ENCODE assay signal across 11 cellular contexts in genomic region chr7:151304856-151305255, GRCh38. TPM values are rescaled to one million over a fixed set of nuclear protein-coding genes. Genes with fewer than 3 reads are reported as not detected.
DNase-seq lines count a peak whose midpoint lies in the region; ATAC-seq and TF ChIP-seq lines count a peak whose summit lies in the region.
"Had no signal": no experiment of that assay in that cellular context is flagged by ENCODE, and none has a peak within 500 bp of the region (broad histone marks: within the 10 kb centered on the region; RNA-seq: fewer than 3 reads in every experiment).

No MANE protein-coding gene starts in this region.

- H3K4me3 ChIP-seq in LNCaP clone FGC (ENCODE audit: low read depth, low read length), result peak overlapping the region; percentile 14

- no peaks in the 10 kb centered on the region for H3K9me3 Mint-ChIP-seq in effector memory CD8-positive, alpha-beta T cell
- H3K9me3 Mint-ChIP-seq in osteocyte (ENCODE audit: unreplicated experiment), result no peaks in the 10 kb centered on the region
- H3K9me3 Mint-ChIP-seq: dendritic cell treated with granulocyte-macrophage colony-stimulating factor and Interleukin-4, amounts not matched to agents 40 ng/mL and 50 ng/mL, for 4 days had no signal

- no peak overlapping the region for H3K27ac Mint-ChIP-seq in effector memory CD8-positive, alpha-beta T cell
- no peak overlapping the region for H3K27ac Mint-ChIP-seq in osteocyte (ENCODE audit: unreplicated experiment)
- H3K27ac Mint-ChIP-seq: dendritic cell treated with granulocyte-macrophage colony-stimulating factor and Interleukin-4, amounts not matched to agents 40 ng/mL and 50 ng/mL, for 4 days had no signal

- peaks cover 0 to 7% of the 10 kb centered on the region in 2 donors for H3K4me1 Mint-ChIP-seq in effector memory CD8-positive, alpha-beta T cell (ENCODE audit: low read depth in 2 of 2)
- peaks cover 11% of the 10 kb centered on the region for H3K4me1 Mint-ChIP-seq in osteocyte (ENCODE audit: unreplicated experiment)

- H3K36me3 Mint-ChIP-seq in effector memory CD8-positive, alpha-beta T cell (ENCODE audit: insufficient read depth), result peaks cover 3% of the 10 kb centered on the region
- no peaks in the 10 kb centered on the region for H3K36me3 Mint-ChIP-seq in osteocyte (ENCODE audit: unreplicated experiment)

- H3K4me3 Mint-ChIP-seq in effector memory CD8-positive, alpha-beta T cell, result peak overlapping the region; percentile 11 to 32
- H3K4me3 Mint-ChIP-seq in osteocyte (ENCODE audit: unreplicated experiment), result peak overlapping the region; percentile 48
- H3K4me3 Mint-ChIP-seq: dendritic cell treated with granulocyte-macrophage colony-stimulating factor and Interleukin-4, amounts not matched to agents 40 ng/mL and 50 ng/mL, for 4 days had no signal

- TF ChIP-seq CTCF in LNCaP clone FGC (IDR thresholded peaks at IDR 0.05; ENCODE audit: control insufficient read depth, extremely low read depth, insufficient read depth) (no peak), osteocyte (IDR thresholded peaks at IDR 0.05) (no peak)

- DNase-seq in activated CD8-positive, alpha-beta memory T cell treated with anti-CD3 and anti-CD28 coated beads, Interleukin-2, amount 50 U/mL, for 48 hours, result peak; percentile 18
- no peak for DNase-seq in activated CD8-positive, alpha-beta memory T cell treated with anti-CD3 and anti-CD28 coated beads for 24 hours
- DNase-seq in LNCaP clone FGC (ENCODE audit: low read depth) (peak; percentile 13), osteocyte (ENCODE audit: extremely low spot score, unreplicated experiment) (no peak), SKM-1 treated with dmso at 0.1 percent for 144 hours (lab: John Stamatoyannopoulos, UW; ENCODE audit: unreplicated experiment) (no peak), H4 (ENCODE audit: low spot score) (no peak)
- DNase-seq in effector memory CD8-positive, alpha-beta T cell, result no peak
- DNase-seq: activated CD4-positive, alpha-beta T cell treated with anti-CD3 and anti-CD28 coated beads for 4 hours; stimulated activated CD4-positive, alpha-beta T cell treated with anti-CD3 and anti-CD28 coated beads, Interleukin-12 subunit alpha, Interleukin-12 subunit beta, amount 100 ng/mL, for 4 hours had no signal

- peaks cover 48 to 70% of the 10 kb centered on the region in 2 donors for H3K27me3 Mint-ChIP-seq in effector memory CD8-positive, alpha-beta T cell
- peaks cover 42% of the 10 kb centered on the region for H3K27me3 Mint-ChIP-seq in osteocyte (ENCODE audit: unreplicated experiment)

- ATAC-seq in effector memory CD8-positive, alpha-beta T cell (replicated peaks), result no peak
- ATAC-seq in GM18520 (IDR thresholded peaks at IDR 0.05; ENCODE audit: unreplicated experiment), result no peak

RNA-seq across cellular contexts. Expression of gene NUB1, which starts 36.8 kb away (rescaled TPM):
- total RNA-seq in osteocyte, result 61.7 and 63.0 TPM in 2 replicates
- total RNA-seq in H4 (2014; rRNA removed; shearing (Covaris generic)), result 63.0 and 70.1 TPM in 2 replicates

RNA-seq across cellular contexts. Expression of gene SMARCD3, which starts 56.4 kb away (rescaled TPM):
- total RNA-seq in osteocyte, result 88.7 and 96.9 TPM in 2 replicates
- 35.5 and 35.9 TPM in 2 replicates for total RNA-seq in H4 (2014; rRNA removed; shearing (Covaris generic))

Comparison
In these comparisons a context has a peak if more than half of its experiments do, and no peak if none do; other contexts are left out.
1. DNase-seq: peak in activated CD8-positive, alpha-beta memory T cell treated with anti-CD3 and anti-CD28 coated beads, Interleukin-2, amount 50 U/mL, for 48 hours (single experiment) and LNCaP clone FGC (single experiment); none in activated CD8-positive, alpha-beta memory T cell treated with anti-CD3 and anti-CD28 coated beads for 24 hours (single experiment), effector memory CD8-positive, alpha-beta T cell (0 of 3), osteocyte (single experiment), SKM-1 treated with dmso at 0.1 percent for 144 hours (single experiment) and H4 (single experiment).